In the genomic region with DNA sequence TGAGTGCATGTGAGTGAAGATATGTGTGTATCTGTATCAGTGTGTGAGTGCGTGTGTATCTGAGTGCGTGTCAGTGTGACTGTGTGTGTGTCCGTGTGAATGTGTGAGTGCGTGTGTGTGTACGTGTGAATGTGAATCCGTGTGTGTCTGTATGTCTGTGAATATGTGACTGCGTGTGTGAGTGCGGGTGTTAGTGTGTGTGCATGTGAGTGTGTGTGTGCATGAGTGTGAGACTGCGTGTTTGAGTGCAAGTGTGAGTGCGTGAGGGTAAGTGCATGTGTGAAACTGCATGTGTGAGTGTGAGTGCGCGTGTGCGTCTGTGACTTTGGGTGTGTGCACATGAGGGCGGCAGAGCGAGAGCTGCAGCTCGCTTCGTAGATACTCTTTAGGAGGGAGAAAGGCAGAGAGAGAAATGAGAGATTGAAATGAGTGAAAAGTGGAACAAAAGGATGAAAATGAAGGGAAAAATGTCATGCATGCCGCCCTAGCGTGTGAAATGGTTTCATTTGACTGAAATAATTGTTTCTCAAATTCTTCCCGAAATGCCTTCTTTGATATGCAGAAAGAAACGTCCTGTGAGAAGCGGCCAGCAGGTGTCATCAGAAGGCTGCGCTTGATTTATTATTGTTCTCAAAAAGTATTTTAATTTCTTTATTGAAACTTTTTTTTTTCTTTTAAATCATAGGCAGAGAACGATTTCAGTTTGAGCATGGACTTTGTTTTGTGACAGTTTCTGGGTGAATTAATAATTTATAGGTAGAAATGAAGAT, we compare ENCODE assay signal across 8 cellular contexts. TPM values are rescaled to one million over a fixed set of nuclear protein-coding genes. Genes with fewer than 3 reads are reported as not detected.
DNase-seq lines count a peak whose midpoint lies in the region; ATAC-seq and TF ChIP-seq lines count a peak whose summit lies in the region.

No MANE protein-coding gene starts in this region.

- DNase-seq in CD8-positive, alpha-beta T cell = peak in 3 of 7 experiments; percentile 21 to 39 (median 31)
- DNase-seq in HAP-1 (ENCODE audit: low spot score in 2 of 2) = peak; percentile 53 to 72
- DNase-seq in astrocyte of the cerebellum (ENCODE audit: low read depth) = no peak
- no peak for DNase-seq in lower lobe of right lung
- DNase-seq in ecto neural progenitor cell (ENCODE audit: low spot score) = no peak
- no peak for DNase-seq in GOT3 (lab: John Stamatoyannopoulos, UW)
- DNase-seq in COLO668 (lab: John Stamatoyannopoulos, UW; ENCODE audit: unreplicated experiment) = no peak

- no peaks in the 10 kb centered on the region for H3K36me3 ChIP-seq in CD8-positive, alpha-beta T cell (ENCODE audit: insufficient read depth, low read length)
- H3K36me3 ChIP-seq in HAP-1 (replicated peaks) = no peaks in the 10 kb centered on the region
- H3K36me3 ChIP-seq in lower lobe of right lung = no peaks in the 10 kb centered on the region

- CTCF ChIA-PET in CD8-positive, alpha-beta T cell (lab: Charles Lee) = interaction anchor here (1.0 to 2.3 kb wide), 10 partner anchors 10 to 856 kb away, joined by 3 to 15 read pairs (median 5); no protein-coding TSS in a partner anchor

- no peaks in the 10 kb centered on the region for H3K27me3 ChIP-seq in CD8-positive, alpha-beta T cell (ENCODE audit: insufficient read depth, low read length)
- no peaks in the 10 kb centered on the region for H3K27me3 ChIP-seq in HAP-1 (ENCODE audit: low read depth)
- H3K27me3 ChIP-seq in lower lobe of right lung (ENCODE audit: low read depth) = no peaks in the 10 kb centered on the region

- H3K27ac Mint-ChIP-seq in CD8-positive, alpha-beta T cell = no peak overlapping the region

- H3K4me3 Mint-ChIP-seq in CD8-positive, alpha-beta T cell = no peak overlapping the region

- H3K27ac ChIP-seq in CD8-positive, alpha-beta T cell (ENCODE audit: low read depth, low read length) = no peak overlapping the region
- H3K27ac ChIP-seq in lower lobe of right lung = no peak overlapping the region

- no peaks in the 10 kb centered on the region for H3K27me3 Mint-ChIP-seq in CD8-positive, alpha-beta T cell (ENCODE audit: low read depth)

- peak; percentile 75 for TF ChIP-seq CTCF in CD8-positive, alpha-beta T cell (IDR thresholded peaks at IDR 0.05)
- peak; percentile 51 for TF ChIP-seq CTCF in astrocyte of the cerebellum (IDR thresholded peaks at IDR 0.05; ENCODE audit: low read depth, low read length, missing control alignments)
- peak; percentile 24 for TF ChIP-seq CTCF in lower lobe of right lung (IDR thresholded peaks at IDR 0.05)

- in situ Hi-C loops in HAP-1 (cut with MboI; ENCODE audit: low sequenced_read_pairs) (no loop called here), astrocyte of the cerebellum (cut with HindIII; ENCODE audit: low sequenced_read_pairs) (no loop called here)

- H3K4me3 ChIP-seq in CD8-positive, alpha-beta T cell (ENCODE audit: low read depth, low read length) = no peak overlapping the region
- H3K4me3 ChIP-seq in HAP-1 (peak overlapping the region; percentile 12; the same call in 1 of the 2 replicates), astrocyte of the cerebellum (ENCODE audit: low read depth, low read length) (no peak overlapping the region), lower lobe of right lung (no peak overlapping the region)

- intact Hi-C loops in CD8-positive, alpha-beta T cell (cut with DNase I, micrococcal nuclease) = loop anchor here (1.0 to 10.0 kb wide), 6 partner anchors 272 to 1102 kb away; no protein-coding TSS in a partner anchor
- intact Hi-C loops in lower lobe of right lung (cut with DNase I) = no loop called here

- H3K9me3 ChIP-seq in CD8-positive, alpha-beta T cell (ENCODE audit: low read length) = no peaks in the 10 kb centered on the region
- H3K9me3 ChIP-seq in HAP-1 (no peaks in the 10 kb centered on the region), lower lobe of right lung (no peaks in the 10 kb centered on the region)

- POLR2A ChIA-PET in CD8-positive, alpha-beta T cell (lab: Charles Lee) = interaction anchor here (1.8 kb wide), 1 partner anchor 25 kb away, joined by 6 read pairs; a partner anchor contains a TSS

- H3K4me1 Mint-ChIP-seq in CD8-positive, alpha-beta T cell (ENCODE audit: low read depth) = peaks cover 2% of the 10 kb centered on the region

- ATAC-seq in CD8-positive, alpha-beta T cell = no peak
- ATAC-seq in lower lobe of right lung = peak in 1 of 2 donors; percentile 19
- no peak for ATAC-seq in HG02885 (IDR thresholded peaks at IDR 0.05; ENCODE audit: poor library complexity, unreplicated experiment)

- H3K36me3 Mint-ChIP-seq in CD8-positive, alpha-beta T cell = no peaks in the 10 kb centered on the region

- peaks cover 12% of the 10 kb centered on the region for H3K4me1 ChIP-seq in CD8-positive, alpha-beta T cell (ENCODE audit: insufficient read depth, low read length)
- H3K4me1 ChIP-seq in HAP-1 (peaks cover 11% of the 10 kb centered on the region), lower lobe of right lung (no peaks in the 10 kb centered on the region)

- H3K9me3 Mint-ChIP-seq in CD8-positive, alpha-beta T cell = no peaks in the 10 kb centered on the region

RNA-seq across cellular contexts. Expression of a gene that starts 25.6 kb away (rescaled TPM):
- 10 to 100 TPM; 18.4 to 18.5 TPM for total RNA-seq in CD8-positive, alpha-beta T cell
- 16.1 TPM for total RNA-seq in lower lobe of right lung

Comparison
In these comparisons a context has a peak if more than half of its experiments do, and no peak if none do; other contexts are left out.
1. DNase-seq: peak in HAP-1 (2 of 2); none in astrocyte of the cerebellum (single experiment), lower lobe of right lung (single experiment), ecto neural progenitor cell (single experiment), GOT3 (single experiment) and COLO668 (single experiment).
2. CTCF ChIP-seq: peak in every context shown above with its lines; median percentile 75 in CD8-positive, alpha-beta T cell; 51 in astrocyte of the cerebellum; 24 in lower lobe of right lung.